ENCODE assay signal across 14 cellular contexts in genomic region chr7:39954694-39955093, GRCh38. TPM values are rescaled to one million over a fixed set of nuclear protein-coding genes. Genes with fewer than 3 reads are reported as not detected.
DNase-seq lines count a peak whose midpoint lies in the region; ATAC-seq, FAIRE-seq and TF ChIP-seq lines count a peak whose summit lies in the region.
"Had no signal": no experiment of that assay in that cellular context is flagged by ENCODE, and none has a peak within 500 bp of the region (broad histone marks: within the 10 kb centered on the region; RNA-seq: fewer than 3 reads in every experiment).

No MANE protein-coding gene starts in this region.

- TF ChIP-seq POLR2A in endothelial cell of umbilical vein (IDR thresholded peaks at IDR 0.05; ENCODE audit: low read depth, low read length), result no peak

- H3K9ac ChIP-seq in SK-N-MC (ENCODE audit: insufficient read length), result no peak overlapping the region
- H3K9ac ChIP-seq in endothelial cell of umbilical vein (replicated peaks; ENCODE audit: extremely low read depth, insufficient read depth, low read length), result no peak overlapping the region

- H3K4me1 ChIP-seq in endothelial cell of umbilical vein (ENCODE audit: control insufficient read depth, extremely low read depth, insufficient read depth, low read length), result peaks cover 15% of the 10 kb centered on the region

- DNase-seq in T-helper 1 cell, result no peak
- DNase-seq in SK-N-MC (ENCODE audit: low read depth, low spot score), result no peak
- no peak for DNase-seq in endothelial cell of umbilical vein (ENCODE audit: low read depth, low spot score)
- no peak for DNase-seq in stimulated activated effector memory CD8-positive, alpha-beta T cell treated with anti-CD3 and anti-CD28 coated beads, Interleukin-12 subunit alpha, Interleukin-12 subunit beta, amount 100 ng/mL, for 72 hours (ENCODE audit: low spot score in 2 of 2)
- DNase-seq in NCI-H1694 (lab: John Stamatoyannopoulos, UW), result no peak
- DNase-seq in KG1 (lab: John Stamatoyannopoulos, UW), result no peak
- no peak for DNase-seq in brain microvascular endothelial cell
- DNase-seq: activated gamma-delta T cell, gastrocnemius medialis, left ventricle myocardium superior, right cardiac atrium had no signal

- BruUV-seq in endothelial cell of umbilical vein (replicated peaks; lab: Mats Ljungman, UMichigan), result no TSS peak

- H4K20me1 ChIP-seq in endothelial cell of umbilical vein (replicated peaks; ENCODE audit: control insufficient read depth, extremely low read depth, insufficient read depth, low read length), result peaks cover 16% of the 10 kb centered on the region

- H3K79me2 ChIP-seq in endothelial cell of umbilical vein (ENCODE audit: control insufficient read depth, insufficient read depth, low read length), result peaks cover 96% of the 10 kb centered on the region

- H3K36me3 Mint-ChIP-seq in T-helper 1 cell treated with Interleukin-12 subunit alpha and Interleukin-12 subunit beta and Interleukin-4 antibody, amounts not matched to agents 30 μg/mL and 1 μg/mL, for 36 hours (ENCODE audit: low read depth), result peaks cover 16% of the 10 kb centered on the region
- peaks cover 44% of the 10 kb centered on the region for H3K36me3 Mint-ChIP-seq in stimulated activated effector memory CD8-positive, alpha-beta T cell treated with anti-CD3 and anti-CD28 coated beads, Interleukin-12 subunit alpha, Interleukin-12 subunit beta, amount 100 ng/mL, for 72 hours

- H3K4me1 Mint-ChIP-seq in T-helper 1 cell treated with Interleukin-12 subunit alpha and Interleukin-12 subunit beta and Interleukin-4 antibody, amounts not matched to agents 30 μg/mL and 1 μg/mL, for 36 hours (ENCODE audit: low read depth), result peaks cover 33% of the 10 kb centered on the region
- peaks cover 47% of the 10 kb centered on the region for H3K4me1 Mint-ChIP-seq in stimulated activated effector memory CD8-positive, alpha-beta T cell treated with anti-CD3 and anti-CD28 coated beads, Interleukin-12 subunit alpha, Interleukin-12 subunit beta, amount 100 ng/mL, for 72 hours

- H3K27me3 ChIP-seq in endothelial cell of umbilical vein (ENCODE audit: control insufficient read depth in 2 of 2, insufficient read depth in 2 of 2, low read length in 2 of 2) (no peaks in the 10 kb centered on the region), brain microvascular endothelial cell (replicated peaks) (no peaks in the 10 kb centered on the region)
- H3K27me3 ChIP-seq: gastrocnemius medialis had no signal

- FAIRE-seq in endothelial cell of umbilical vein (lab: Jason Lieb, UNC), result no peak

- in situ Hi-C loops in brain microvascular endothelial cell (cut with HindIII; ENCODE audit: low pct_ligation_motif_present, low sequenced_read_pairs), result no loop called here

- peak overlapping the region; percentile 99 for H3K4me2 ChIP-seq in endothelial cell of umbilical vein (ENCODE audit: insufficient read depth, low read length)

- no peaks in the 10 kb centered on the region for H3K9me3 Mint-ChIP-seq in T-helper 1 cell treated with Interleukin-12 subunit alpha and Interleukin-12 subunit beta and Interleukin-4 antibody, amounts not matched to agents 30 μg/mL and 1 μg/mL, for 36 hours
- H3K9me3 Mint-ChIP-seq in stimulated activated effector memory CD8-positive, alpha-beta T cell treated with anti-CD3 and anti-CD28 coated beads, Interleukin-12 subunit alpha, Interleukin-12 subunit beta, amount 100 ng/mL, for 72 hours, result no peaks in the 10 kb centered on the region
- H3K9me3 Mint-ChIP-seq: dendritic cell treated with granulocyte-macrophage colony-stimulating factor and Interleukin-4, amounts not matched to agents 40 ng/mL and 50 ng/mL, for 4 days had no signal

- CTCF ChIA-PET in endothelial cell of umbilical vein (lab: Charles Lee), result interaction anchor here (0.8 kb wide), 1 partner anchor 97 kb away, joined by 3 read pairs; no protein-coding TSS in a partner anchor

- dilution Hi-C loops in endothelial cell of umbilical vein (cut with MboI; ENCODE audit: extremely low pct_ligation_motif_present, low sequenced_read_pairs), result no loop called here

- no peak overlapping the region for H2AFZ ChIP-seq in endothelial cell of umbilical vein (ENCODE audit: low read depth, low read length)

- H3K27ac ChIP-seq in SK-N-MC, result no peak overlapping the region
- H3K27ac ChIP-seq in endothelial cell of umbilical vein (ENCODE audit: insufficient read depth, low read depth, low read length), result no peak overlapping the region
- H3K27ac ChIP-seq in brain microvascular endothelial cell, result no peak overlapping the region
- H3K27ac ChIP-seq: VCaP had no signal

- no peaks in the 10 kb centered on the region for H3K27me3 Mint-ChIP-seq in T-helper 1 cell treated with Interleukin-12 subunit alpha and Interleukin-12 subunit beta and Interleukin-4 antibody, amounts not matched to agents 30 μg/mL and 1 μg/mL, for 36 hours (ENCODE audit: low read depth)
- H3K27me3 Mint-ChIP-seq: dendritic cell treated with granulocyte-macrophage colony-stimulating factor and Interleukin-4, amounts not matched to agents 40 ng/mL and 50 ng/mL, for 4 days had no signal

- peak overlapping the region; percentile 98 for H3K4me3 ChIP-seq in SK-N-MC
- H3K4me3 ChIP-seq in endothelial cell of umbilical vein (replicated peaks in 1 of 3; ENCODE audit: insufficient read depth in 1 of 3, low read depth in 1 of 3, low read length in 3 of 3), result no peak overlapping the region
- no peak overlapping the region for H3K4me3 ChIP-seq in brain microvascular endothelial cell (ENCODE audit: low read depth, low read length)

- intact Hi-C loops in endothelial cell of umbilical vein (cut with micrococcal nuclease), result no loop called here

- no peak for ATAC-seq in stimulated activated effector memory CD8-positive, alpha-beta T cell treated with anti-CD3 and anti-CD28 coated beads, Interleukin-12 subunit alpha, Interleukin-12 subunit beta, amount 100 ng/mL, for 72 hours
- ATAC-seq: gastrocnemius medialis, left ventricle myocardium superior, right cardiac atrium had no signal

- TF ChIP-seq CTCF in endothelial cell of umbilical vein (IDR thresholded peaks at IDR 0.05; ENCODE audit: extremely low read depth in 1 of 2, insufficient read depth in 1 of 2, low read depth in 1 of 2, low read length in 2 of 2) (no peak), brain microvascular endothelial cell (IDR thresholded peaks at IDR 0.05; ENCODE audit: low read depth, low read length, missing control alignments) (no peak)

- H3K27ac Mint-ChIP-seq in T-helper 1 cell treated with Interleukin-12 subunit alpha and Interleukin-12 subunit beta and Interleukin-4 antibody, amounts not matched to agents 30 μg/mL and 1 μg/mL, for 36 hours, result no peak overlapping the region
- H3K27ac Mint-ChIP-seq in stimulated activated effector memory CD8-positive, alpha-beta T cell treated with anti-CD3 and anti-CD28 coated beads, Interleukin-12 subunit alpha, Interleukin-12 subunit beta, amount 100 ng/mL, for 72 hours, result no peak overlapping the region
- H3K27ac Mint-ChIP-seq: dendritic cell treated with granulocyte-macrophage colony-stimulating factor and Interleukin-4, amounts not matched to agents 40 ng/mL and 50 ng/mL, for 4 days had no signal

- peak overlapping the region; percentile 3 for H3K4me3 Mint-ChIP-seq in T-helper 1 cell treated with Interleukin-12 subunit alpha and Interleukin-12 subunit beta and Interleukin-4 antibody, amounts not matched to agents 30 μg/mL and 1 μg/mL, for 36 hours
- peak overlapping the region; percentile 3 for H3K4me3 Mint-ChIP-seq in stimulated activated effector memory CD8-positive, alpha-beta T cell treated with anti-CD3 and anti-CD28 coated beads, Interleukin-12 subunit alpha, Interleukin-12 subunit beta, amount 100 ng/mL, for 72 hours
- H3K4me3 Mint-ChIP-seq: dendritic cell treated with granulocyte-macrophage colony-stimulating factor and Interleukin-4, amounts not matched to agents 40 ng/mL and 50 ng/mL, for 4 days had no signal

- H3K9me1 ChIP-seq in endothelial cell of umbilical vein (replicated peaks; ENCODE audit: control insufficient read depth, extremely low read depth, insufficient read depth, low read length), result no peaks in the 10 kb centered on the region

- H3K9me3 ChIP-seq in SK-N-MC (ENCODE audit: low read depth, low read length) (peaks cover 3% of the 10 kb centered on the region; the same call in 1 of the 2 replicates), endothelial cell of umbilical vein (replicated peaks; ENCODE audit: control insufficient read depth, insufficient read depth, low read length) (no peaks in the 10 kb centered on the region)
- H3K9me3 ChIP-seq: gastrocnemius medialis had no signal

- POLR2A ChIA-PET in endothelial cell of umbilical vein (lab: Charles Lee), result no interaction called here

- peaks cover 15% of the 10 kb centered on the region; the same call in 1 of the 2 replicates for H3K36me3 ChIP-seq in SK-N-MC (ENCODE audit: insufficient read depth, low read length)
- no peaks in the 10 kb centered on the region for H3K36me3 ChIP-seq in endothelial cell of umbilical vein (ENCODE audit: control insufficient read depth in 2 of 2, extremely low read depth in 1 of 2, insufficient read depth in 2 of 2, low read length in 2 of 2)
- no peaks in the 10 kb centered on the region for H3K36me3 ChIP-seq in brain microvascular endothelial cell (replicated peaks)
- H3K36me3 ChIP-seq: gastrocnemius medialis had no signal

TF ChIP-seq in endothelial cell of umbilical vein, 7 proteins besides CTCF, POLR2A, EP300 and RAD21:
- TF ChIP-seq GATA2 (IDR thresholded peaks at IDR 0.05; ENCODE audit: insufficient read depth, insufficient read length, low read depth, low read length) (no peak), POLR2AphosphoS5 (IDR thresholded peaks at IDR 0.05; ENCODE audit: insufficient read depth, low read depth, low read length) (no peak), FOS (IDR thresholded peaks at IDR 0.05; ENCODE audit: borderline replicate concordance, insufficient read depth, low read length) (no peak), JUN (IDR thresholded peaks at IDR 0.05; ENCODE audit: borderline replicate concordance, insufficient read depth, insufficient read length, low read depth) (no peak), MYC (IDR thresholded peaks at IDR 0.05; ENCODE audit: low read depth, low read length) (no peak)

RNA-seq across cellular contexts. Expression of gene CDK13, which starts 4.6 kb away (rescaled TPM):
- 50.7 and 56.7 TPM in 2 replicates for total RNA-seq in endothelial cell of umbilical vein
- 22.8 and 24.5 TPM in 2 replicates for polyA plus RNA-seq in endothelial cell of umbilical vein
- polyA plus RNA-seq in endothelial cell of umbilical vein (2011; cell fraction: cytosol; rRNA removed), result 22.9 and 23.9 TPM in 2 replicates
- polyA plus RNA-seq in endothelial cell of umbilical vein (2011; cell fraction: nucleus; rRNA removed), result 78.8 and 84.5 TPM in 2 replicates
- polyA plus RNA-seq in endothelial cell of umbilical vein (2012), result 28.1 and 38.4 TPM in 2 replicates
- 70.7 and 72.8 TPM in 2 replicates for polyA minus RNA-seq in endothelial cell of umbilical vein
- polyA minus RNA-seq in endothelial cell of umbilical vein (2011; cell fraction: cytosol; rRNA and poly(A)+ RNA removed), result 25.2 TPM
- polyA minus RNA-seq in endothelial cell of umbilical vein (2011; cell fraction: nucleus; rRNA and poly(A)+ RNA removed), result 91.0 and 122 TPM in 2 replicates
